ENCODE assay signal across 22 cellular contexts in genomic region chr13:108408670-108409069, GRCh38.
"Had no signal": no experiment of that assay in that cellular context is flagged by ENCODE, and none has a peak within 500 bp of the region (broad histone marks: within the 10 kb centered on the region; RNA-seq: fewer than 3 reads in every experiment).

No MANE protein-coding gene starts in this region.

- H3K27me3 ChIP-seq: colonic mucosa, esophagus squamous epithelium, gastrocnemius medialis, neutrophil, pancreas, right atrium auricular region, spleen, upper lobe of left lung had no signal

- H3K27ac Mint-ChIP-seq: activated naive CD8-positive, alpha-beta T cell treated with anti-CD3 and anti-CD28 coated beads, Interleukin-2, amount 10 ng/mL, durations not matched to agents 7 days and 5 days; mesothelial cell of epicardium; nephron had no signal

- H3K4me1 Mint-ChIP-seq: mesothelial cell of epicardium, nephron had no signal

- H3K36me3 ChIP-seq: colonic mucosa, esophagus squamous epithelium, gastrocnemius medialis, neutrophil, pancreas, right atrium auricular region, SJSA1, spleen, upper lobe of left lung had no signal

- H3K4me3 Mint-ChIP-seq: activated naive CD8-positive, alpha-beta T cell treated with anti-CD3 and anti-CD28 coated beads, Interleukin-2, amount 10 ng/mL, durations not matched to agents 7 days and 5 days; mesothelial cell of epicardium; nephron had no signal

- H3K27me3 Mint-ChIP-seq: activated naive CD8-positive, alpha-beta T cell treated with anti-CD3 and anti-CD28 coated beads, Interleukin-2, amount 10 ng/mL, durations not matched to agents 7 days and 5 days had no signal

- H3K4me1 ChIP-seq: colonic mucosa, esophagus squamous epithelium, gastrocnemius medialis, pancreas, psoas muscle, right atrium auricular region, SJSA1, upper lobe of left lung had no signal

- H3K27ac ChIP-seq: colonic mucosa, esophagus squamous epithelium, gastrocnemius medialis, neutrophil, pancreas, psoas muscle, right atrium auricular region, SJSA1, upper lobe of left lung had no signal

- ATAC-seq: gastrocnemius medialis; left ventricle myocardium superior; pancreas; psoas muscle; stimulated activated naive CD8-positive, alpha-beta T cell treated with anti-CD3 and anti-CD28 coated beads, Interleukin-15, Interleukin-2, amounts not matched to agents 100 U/mL and 50 U/mL, for 24 hours had no signal

- DNase-seq: activated CD4-positive, alpha-beta T cell treated with anti-CD3 and anti-CD28 coated beads, Interleukin-2, amount 50 U/mL, for 48 hours; activated naive CD8-positive, alpha-beta T cell treated with anti-CD3 and anti-CD28 coated beads, Interleukin-2, amount 10 ng/mL, durations not matched to agents 7 days and 5 days; activated T-cell treated with anti-CD3 and anti-CD28 coated beads, Interleukin-2, amount 50 U/mL, for 1 hour; amniotic stem cell; colonic mucosa; esophagus squamous epithelium; gastrocnemius medialis; head of caudate nucleus; hypothalamus; left ventricle myocardium superior; mammary epithelial cell; pancreas; psoas muscle; spleen; stimulated activated CD4-positive, alpha-beta T cell treated with anti-CD3 and anti-CD28 coated beads, Interleukin-4, amount 100 ng/mL, for 4 hours; stimulated activated naive CD8-positive, alpha-beta T cell treated with anti-CD3 and anti-CD28 coated beads, Interleukin-15, Interleukin-2, amounts not matched to agents 100 U/mL and 50 U/mL, for 24 hours; upper lobe of left lung had no signal

- H3K36me3 Mint-ChIP-seq: activated naive CD8-positive, alpha-beta T cell treated with anti-CD3 and anti-CD28 coated beads, Interleukin-2, amount 10 ng/mL, durations not matched to agents 7 days and 5 days; mesothelial cell of epicardium had no signal

- H3K4me3 ChIP-seq: colonic mucosa, esophagus squamous epithelium, gastrocnemius medialis, pancreas, psoas muscle, right atrium auricular region, SJSA1, spleen, upper lobe of left lung had no signal

- H3K9me3 Mint-ChIP-seq: nephron had no signal

- H3K9me3 ChIP-seq: colonic mucosa, esophagus squamous epithelium, gastrocnemius medialis, neutrophil, pancreas, psoas muscle, right atrium auricular region, SJSA1, spleen, upper lobe of left lung had no signal
